ENCODE assay signal across 1 cellular context in the genomic region with DNA sequence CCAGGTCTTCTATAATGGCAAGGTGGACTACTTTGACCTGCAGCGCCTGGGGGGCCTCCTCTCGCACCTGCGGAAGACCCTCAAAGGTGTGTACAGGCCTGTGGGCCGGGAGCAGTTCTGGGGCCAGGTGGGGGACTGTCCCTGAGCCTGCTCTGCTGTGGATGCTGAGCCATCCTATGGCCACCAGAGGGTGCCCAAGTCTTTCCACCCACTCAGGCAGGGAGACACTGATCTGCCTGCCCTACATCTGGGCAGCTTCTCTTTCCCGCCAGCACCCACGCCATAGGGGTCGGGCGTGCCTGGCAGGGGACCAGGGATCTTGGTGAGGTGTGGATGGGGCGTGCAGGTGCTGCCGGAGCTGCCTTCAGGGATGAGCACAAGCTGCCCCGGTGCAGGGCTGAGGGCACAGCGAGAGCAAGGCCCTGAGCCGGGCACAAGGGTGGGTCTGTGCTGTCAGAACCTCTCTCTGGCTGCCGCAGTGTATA.
TF ChIP-seq lines count a peak whose summit lies in the region.

No MANE protein-coding gene starts in this region.

TF ChIP-seq in HepG2, 621 proteins besides CTCF, POLR2A, EP300 and RAD21 (continued from another document):
- TF ChIP-seq, protein P1, sequence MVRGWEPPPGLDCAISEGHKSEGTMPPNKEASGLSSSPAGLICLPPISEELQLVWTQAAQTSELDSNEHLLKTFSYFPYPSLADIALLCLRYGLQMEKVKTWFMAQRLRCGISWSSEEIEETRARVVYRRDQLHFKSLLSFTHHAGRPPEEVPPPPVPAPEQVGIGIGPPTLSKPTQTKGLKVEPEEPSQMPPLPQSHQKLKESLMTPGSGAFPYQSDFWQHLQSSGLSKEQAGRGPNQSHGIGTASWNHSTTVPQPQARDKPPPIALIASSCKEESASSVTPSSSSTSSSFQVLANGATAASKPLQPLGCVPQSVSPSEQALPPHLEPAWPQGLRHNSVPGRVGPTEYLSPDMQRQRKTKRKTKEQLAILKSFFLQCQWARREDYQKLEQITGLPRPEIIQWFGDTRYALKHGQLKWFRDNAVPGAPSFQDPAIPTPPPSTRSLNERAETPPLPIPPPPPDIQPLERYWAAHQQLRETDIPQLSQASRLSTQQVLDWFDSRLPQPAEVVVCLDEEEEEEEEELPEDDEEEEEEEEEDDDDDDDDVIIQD (CRISPR knock-in tag; IDR thresholded peaks at IDR 0.05; ENCODE audit: low read depth): no peak
- no peak for TF ChIP-seq KAT7 (CRISPR knock-in tag; IDR thresholded peaks at IDR 0.05; ENCODE audit: borderline replicate concordance)
